8 cellular contexts compared by ENCODE assay signal in genomic region chr10:123997486-123998196, GRCh38.
DNase-seq lines count a peak whose midpoint lies in the region; ATAC-seq and TF ChIP-seq lines count a peak whose summit lies in the region.

No MANE protein-coding gene starts in this region.

- 40 to 41% methylated on average over 5 to 7 of the region's 7 CpGs for WGBS in gastroesophageal sphincter (ENCODE audit: low coverage in 1 of 2), 2 donors

- H3K9me3 ChIP-seq in gastroesophageal sphincter = no peaks in the 10 kb centered on the region

- CTCF ChIA-PET in GM10248 (lab: Yijun Ruan, JAX) = interaction anchor here (0.7 to 13.9 kb wide), 5 partner anchors 16 to 412 kb away, joined by 3 to 341 read pairs (median 3); no protein-coding TSS in a partner anchor
- CTCF ChIA-PET in RWPE1 (lab: Yijun Ruan, JAX) = interaction anchor here (1.2 to 5.5 kb wide), 2 partner anchors 393 to 406 kb away, joined by 3 to 106 read pairs; no protein-coding TSS in a partner anchor

- H3K4me3 ChIP-seq in gastroesophageal sphincter = no peak overlapping the region
- no peak overlapping the region for H3K4me3 ChIP-seq in skeletal muscle cell (ENCODE audit: low read depth, low read length)

- ATAC-seq in gastroesophageal sphincter = peak; percentile 54
- ATAC-seq in activated T-cell treated with anti-CD3 and anti-CD28 coated beads, Interleukin-2, amount 50 U/mL, for 4 hours = no peak
- no peak for ATAC-seq in HG03521 (IDR thresholded peaks at IDR 0.05; ENCODE audit: unreplicated experiment)

- H3K36me3 Mint-ChIP-seq in activated T-cell treated with anti-CD3 and anti-CD28 coated beads, Interleukin-2, amount 50 U/mL, for 4 hours (ENCODE audit: insufficient read depth) = no peaks in the 10 kb centered on the region

- no peaks in the 10 kb centered on the region for H3K9me3 Mint-ChIP-seq in activated T-cell treated with anti-CD3 and anti-CD28 coated beads, Interleukin-2, amount 50 U/mL, for 4 hours

- H3K4me3 Mint-ChIP-seq in activated T-cell treated with anti-CD3 and anti-CD28 coated beads, Interleukin-2, amount 50 U/mL, for 4 hours = no peak overlapping the region

- peaks cover 0 to 46% (median 16%) of the 10 kb centered on the region in 3 donors for H3K4me1 ChIP-seq in gastroesophageal sphincter

- H3K27ac ChIP-seq in RWPE1 (peak overlapping the region; percentile 95), gastroesophageal sphincter (peak overlapping the region in 3 of 4 donors; percentile 6 to 82 (median 51))

- H3K27me3 ChIP-seq in gastroesophageal sphincter = peaks cover 5% of the 10 kb centered on the region

- no peak for TF ChIP-seq EP300 in gastroesophageal sphincter (IDR thresholded peaks at IDR 0.05)

- TF ChIP-seq CTCF in GM10248 (IDR thresholded peaks at IDR 0.05; ENCODE audit: control extremely low read depth, extremely low read depth, low read depth, missing control alignments) (no peak), RWPE1 (conservative IDR thresholded peaks at IDR 0.05; ENCODE audit: low read depth) (no peak), gastroesophageal sphincter (IDR thresholded peaks at IDR 0.05) (no peak)

- POLR2A ChIA-PET in GM10248 (lab: Yijun Ruan, JAX) (no interaction called here), RWPE1 (lab: Yijun Ruan, JAX; ENCODE audit: low non-redundant PET) (interaction anchor here (1.3 kb wide), 1 partner anchor 95 kb away, joined by 3 read pairs; no protein-coding TSS in a partner anchor)

- no peak for TF ChIP-seq POLR2A in gastroesophageal sphincter (IDR thresholded peaks at IDR 0.05)

- H3K27me3 Mint-ChIP-seq in activated T-cell treated with anti-CD3 and anti-CD28 coated beads, Interleukin-2, amount 50 U/mL, for 4 hours (ENCODE audit: low read depth) = peaks cover 45% of the 10 kb centered on the region

- DNase-seq in GM10248 (ENCODE audit: extremely low spot score) (peak; percentile 20), RWPE1 (ENCODE audit: low spot score) (peak; percentile 88), skeletal muscle cell (ENCODE audit: low read depth) (peak; percentile 79), NCI-H69 (lab: John Stamatoyannopoulos, UW) (no peak), NCI-H2171 (lab: John Stamatoyannopoulos, UW) (no peak)
- no peak for DNase-seq in activated T-cell treated with anti-CD3 and anti-CD28 coated beads, Interleukin-2, amount 50 U/mL, for 4 hours

- H3K4me1 Mint-ChIP-seq in activated T-cell treated with anti-CD3 and anti-CD28 coated beads, Interleukin-2, amount 50 U/mL, for 4 hours (ENCODE audit: low read depth) = peaks cover 9% of the 10 kb centered on the region

- no peaks in the 10 kb centered on the region for H3K36me3 ChIP-seq in gastroesophageal sphincter

Comparison
In these comparisons a context has a peak if more than half of its experiments do, and no peak if none do; other contexts are left out.
1. DNase-seq: peak in GM10248 (single experiment), RWPE1 (single experiment) and skeletal muscle cell (single experiment); none in activated T-cell treated with anti-CD3 and anti-CD28 coated beads, Interleukin-2, amount 50 U/mL, for 4 hours (single experiment), NCI-H69 (single experiment) and NCI-H2171 (single experiment).